12 cellular contexts compared by ENCODE assay signal in the genomic region with DNA sequence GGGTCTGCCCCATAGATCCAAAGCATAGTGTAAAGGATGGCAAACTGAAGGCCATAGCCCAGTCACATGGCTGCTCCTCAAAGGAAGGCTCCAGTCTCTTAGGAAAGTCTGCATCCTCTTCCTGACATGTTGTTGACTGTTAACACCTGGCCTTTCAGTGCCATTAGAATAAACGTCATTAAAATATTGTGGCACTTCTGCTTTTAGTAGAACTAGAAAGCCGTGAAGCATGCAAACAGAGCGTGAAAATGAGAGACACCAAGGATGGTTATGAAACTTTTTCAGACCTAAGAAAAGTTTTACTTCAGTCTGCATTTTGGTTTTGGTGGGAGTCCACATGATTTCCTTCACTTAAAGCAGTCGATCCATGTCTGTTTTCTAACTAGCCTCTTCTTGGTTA.
DNase-seq lines count a peak whose midpoint lies in the region; ATAC-seq, FAIRE-seq and TF ChIP-seq lines count a peak whose summit lies in the region.
"Had no signal": no experiment of that assay in that cellular context is flagged by ENCODE, and none has a peak within 500 bp of the region (broad histone marks: within the 10 kb centered on the region; RNA-seq: fewer than 3 reads in every experiment).

No MANE protein-coding gene starts in this region.

- no peak for FAIRE-seq in RCC 7860 (lab: Jason Lieb, UNC)
- FAIRE-seq: HTR-8/SVneo had no signal

- ATAC-seq in GM19452 (IDR thresholded peaks at IDR 0.05; ENCODE audit: unreplicated experiment) (peak; percentile 87), HG02884 (IDR thresholded peaks at IDR 0.05; ENCODE audit: unreplicated experiment) (peak; percentile 96), HG03565 (IDR thresholded peaks at IDR 0.05; ENCODE audit: unreplicated experiment) (peak; percentile 96)
- ATAC-seq: activated naive CD4-positive, alpha-beta T cell treated with anti-CD3 and anti-CD28 coated beads, Interleukin-2, amount 50 U/mL, for 72 hours had no signal

- H3K4me3 ChIP-seq in GM12865 (ENCODE audit: low read depth, low read length): no peak overlapping the region
- H3K4me3 ChIP-seq in coronary artery: no peak overlapping the region

- TF ChIP-seq CTCF in GM12865 (IDR thresholded peaks at IDR 0.05; ENCODE audit: insufficient read depth, low read depth, low read length, missing control alignments) (no peak), coronary artery (IDR thresholded peaks at IDR 0.05) (no peak)

- no peak overlapping the region for H3K27ac ChIP-seq in coronary artery

- DNase-seq in GM12865 (ENCODE audit: low read depth) (peak; percentile 63), T1000 (lab: John Stamatoyannopoulos, UW) (no peak), MV-4-11 (lab: John Stamatoyannopoulos, UW) (no peak), RCC 7860 (ENCODE audit: low spot score) (no peak), coronary artery (ENCODE audit: low spot score) (no peak)
- DNase-seq: NCI-H2029, SHP77 had no signal
